ENCODE assay signal across 17 cellular contexts in genomic region chr5:173501922-173502321, GRCh38.
DNase-seq lines count a peak whose midpoint lies in the region; ATAC-seq and TF ChIP-seq lines count a peak whose summit lies in the region.
"Had no signal": no experiment of that assay in that cellular context is flagged by ENCODE, and none has a peak within 500 bp of the region (broad histone marks: within the 10 kb centered on the region; RNA-seq: fewer than 3 reads in every experiment).

No MANE protein-coding gene starts in this region.

- H3K4me1 ChIP-seq in IMR-90 (ENCODE audit: control insufficient read depth, insufficient read depth, low read length) (peaks cover 17% of the 10 kb centered on the region), gastroesophageal sphincter (peaks cover 15 to 54% (median 21%) of the 10 kb centered on the region in 3 donors), gastrocnemius medialis (peaks cover 50 to 51% of the 10 kb centered on the region in 2 donors)
- H3K4me1 ChIP-seq: BE2C had no signal

- H2BK120ac ChIP-seq in IMR-90 (ENCODE audit: low read depth, low read length) = no peak overlapping the region

- H2AFZ ChIP-seq in IMR-90 (replicated peaks; ENCODE audit: low read length, poor library complexity) = no peak overlapping the region

- DNase-seq in IMR-90 (no peak), gastrocnemius medialis (no peak), germinal center (ENCODE audit: low spot score) (no peak), NCI-H1105 treated with DMSO at 0.1 percent for 48 hours (lab: John Stamatoyannopoulos, UW) (no peak), mesenteric fat pad (ENCODE audit: low spot score) (no peak)
- DNase-seq: BE2C; C1 segment of cervical spinal cord; CD4-positive, CD25-positive, alpha-beta regulatory T cell; CD8-positive, alpha-beta memory T cell; COR-L47; DMS 273 treated with DMSO at 0.1 percent for 48 hours; GOT3; H7; HFFc6 had no signal

- H2AK9ac ChIP-seq in IMR-90 (replicated peaks; ENCODE audit: low read depth, low read length, poor library complexity) = peak overlapping the region; percentile 23

- dilution Hi-C loops in IMR-90 (cut with HindIII; ENCODE audit: low sequenced_read_pairs, unreplicated experiment) = no loop called here

- TF ChIP-seq CTCF in IMR-90 (conservative IDR thresholded peaks at IDR 0.05; ENCODE audit: low read depth, low read length) (no peak), gastroesophageal sphincter (IDR thresholded peaks at IDR 0.05) (no peak), gastrocnemius medialis (IDR thresholded peaks at IDR 0.05 in 4 of 5, conservative IDR thresholded peaks at IDR 0.05 in 1 of 5) (no peak)

- H2AK5ac ChIP-seq in IMR-90 (ENCODE audit: low read depth, low read length) = no peak overlapping the region

- no peak overlapping the region for H4K5ac ChIP-seq in IMR-90 (ENCODE audit: low read depth, low read length)

- H3K27me3 ChIP-seq in IMR-90 (ENCODE audit: control insufficient read depth, insufficient read depth, low read length) = no peaks in the 10 kb centered on the region
- no peaks in the 10 kb centered on the region for H3K27me3 ChIP-seq in gastroesophageal sphincter
- H3K27me3 ChIP-seq in gastrocnemius medialis = no peaks in the 10 kb centered on the region

- H3K18ac ChIP-seq in IMR-90 (ENCODE audit: low read depth, low read length) = no peak overlapping the region

- no peaks in the 10 kb centered on the region for H3K36me3 ChIP-seq in IMR-90 (ENCODE audit: control insufficient read depth, insufficient read depth, low read length)
- no peaks in the 10 kb centered on the region for H3K36me3 ChIP-seq in gastroesophageal sphincter
- H3K36me3 ChIP-seq in gastrocnemius medialis = no peaks in the 10 kb centered on the region
- H3K36me3 ChIP-seq: BE2C had no signal

- no peak overlapping the region for H2BK15ac ChIP-seq in IMR-90 (ENCODE audit: low read depth, low read length)

- H4K20me1 ChIP-seq in IMR-90 (ENCODE audit: insufficient read depth, low read length) = no peaks in the 10 kb centered on the region

- no peak overlapping the region for H4K91ac ChIP-seq in IMR-90 (ENCODE audit: insufficient read depth, low read depth, low read length)

- H3K14ac ChIP-seq in IMR-90 (replicated peaks; ENCODE audit: low read depth, low read length) = no peak overlapping the region

- H3K9me3 ChIP-seq in IMR-90 (ENCODE audit: control insufficient read depth, insufficient read depth, low read length) = peaks cover 7% of the 10 kb centered on the region
- peaks cover 0 to 9% (median 0%) of the 10 kb centered on the region in 3 donors for H3K9me3 ChIP-seq in gastroesophageal sphincter
- H3K9me3 ChIP-seq in gastrocnemius medialis = no peaks in the 10 kb centered on the region
- H3K9me3 ChIP-seq: BE2C had no signal

- TF ChIP-seq EP300 in gastroesophageal sphincter (IDR thresholded peaks at IDR 0.05) = no peak

- no peak for ATAC-seq in IMR-90 (ENCODE audit: low read depth)
- no peak for ATAC-seq in gastroesophageal sphincter
- ATAC-seq in gastrocnemius medialis = no peak
- no peak for ATAC-seq in GM18870 (IDR thresholded peaks at IDR 0.05; ENCODE audit: unreplicated experiment)
- ATAC-seq: HCT116 had no signal

- H3K9ac ChIP-seq in IMR-90 (ENCODE audit: low read depth, low read length) = no peak overlapping the region

- H2BK5ac ChIP-seq in IMR-90 (ENCODE audit: low read depth, low read length, poor library complexity, severe bottlenecking) = no peak overlapping the region

- no peak overlapping the region for H4K8ac ChIP-seq in IMR-90 (ENCODE audit: low read depth in 2 of 2, low read length in 2 of 2)

- in situ Hi-C loops in IMR-90 (cut with MboI; ENCODE audit: low sequenced_read_pairs) (no loop called here), gastrocnemius medialis (cut with MboI; ENCODE audit: low sequenced_read_pairs in 4 of 4) (loop anchor here in 1 of 4 donors (5.0 kb wide), 1 partner anchor 45 kb away; no protein-coding TSS in a partner anchor)

- intact Hi-C loops in IMR-90 (cut with micrococcal nuclease) (no loop called here), gastrocnemius medialis (cut with DNase I; ENCODE audit: low total_unique reads) (loop anchor here (2.0 to 5.0 kb wide), 2 partner anchors 35 to 175 kb away; no protein-coding TSS in a partner anchor)

- CTCF ChIA-PET in IMR-90 (lab: Yijun Ruan, JAX) = no interaction called here

- no peak overlapping the region for H3K27ac ChIP-seq in IMR-90 (ENCODE audit: insufficient read depth, low read length)
- H3K27ac ChIP-seq in gastroesophageal sphincter = peak overlapping the region in 3 of 4 donors; percentile 67 to 92 (median 83)
- peak overlapping the region; percentile 76 to 93 (median 84) for H3K27ac ChIP-seq in gastrocnemius medialis

- POLR2A ChIA-PET in IMR-90 (lab: Charles Lee; ENCODE audit: unreplicated experiment) = no interaction called here

- no peak for TF ChIP-seq RAD21 in IMR-90 (IDR thresholded peaks at IDR 0.05; ENCODE audit: low read length)

- TF ChIP-seq POLR2A in IMR-90 (IDR thresholded peaks at IDR 0.05; ENCODE audit: low read depth, low read length) = no peak
- no peak for TF ChIP-seq POLR2A in gastroesophageal sphincter (IDR thresholded peaks at IDR 0.05)
- no peak for TF ChIP-seq POLR2A in gastrocnemius medialis (IDR thresholded peaks at IDR 0.05)

- no peak overlapping the region for H2BK20ac ChIP-seq in IMR-90 (ENCODE audit: low read depth, low read length)

- no peaks in the 10 kb centered on the region for H3K79me1 ChIP-seq in IMR-90 (ENCODE audit: low read depth in 1 of 2, low read length in 2 of 2)

- H3K4me2 ChIP-seq in IMR-90 (ENCODE audit: low read depth, low read length) = no peak overlapping the region

- no peak overlapping the region for H3K23ac ChIP-seq in IMR-90 (ENCODE audit: low read depth, low read length)

- H3K4ac ChIP-seq in IMR-90 (ENCODE audit: low read depth, low read length) = 0 out of 2 replicates have a peak overlapping the region, but pooled peaks have one; percentile 13

- H3K56ac ChIP-seq in IMR-90 (ENCODE audit: extremely low read depth, insufficient read depth, low read length) = no peak overlapping the region

- BruUV-seq in IMR-90 (replicated peaks; lab: Mats Ljungman, UMichigan) = no TSS peak

- WGBS in IMR-90 (ENCODE audit: extremely low coverage in 2 of 2, insufficient read length in 1 of 2), 2 experiments = no CpG with 5 or more reads among the region's 12 CpGs
- 96 to 100% methylated on average over 3 to 12 of the region's 12 CpGs for WGBS in gastroesophageal sphincter (ENCODE audit: low coverage in 1 of 2), 2 donors

- H3K4me3 ChIP-seq in IMR-90 (ENCODE audit: insufficient read depth, low read depth, low read length) = no peak overlapping the region
- no peak overlapping the region for H3K4me3 ChIP-seq in gastroesophageal sphincter
- no peak overlapping the region for H3K4me3 ChIP-seq in gastrocnemius medialis

- H3K9me1 ChIP-seq in IMR-90 (ENCODE audit: insufficient read depth, low read length) = peaks cover 11% of the 10 kb centered on the region; the same call in 1 of the 2 replicates

TF ChIP-seq in IMR-90, 13 proteins besides CTCF, POLR2A, EP300 and RAD21:
- TF ChIP-seq MAZ (IDR thresholded peaks at IDR 0.05; ENCODE audit: borderline replicate concordance, low read depth, low read length) = no peak
- TF ChIP-seq BHLHE40 (IDR thresholded peaks at IDR 0.05; ENCODE audit: low read depth, low read length) = no peak
- no peak for TF ChIP-seq RFX5 (IDR thresholded peaks at IDR 0.05; ENCODE audit: low read depth, low read length)
- TF ChIP-seq CHD1 (IDR thresholded peaks at IDR 0.05; ENCODE audit: low read depth, low read length) = no peak
- no peak for TF ChIP-seq MAFK (IDR thresholded peaks at IDR 0.05; ENCODE audit: low read depth, low read length)
- TF ChIP-seq SMC3 (IDR thresholded peaks at IDR 0.05; ENCODE audit: low read depth, low read length) = no peak
